22 cellular contexts compared by ENCODE assay signal in genomic region chr7:35386816-35387429, GRCh38.
"Had no signal": no experiment of that assay in that cellular context is flagged by ENCODE, and none has a peak within 500 bp of the region (broad histone marks: within the 10 kb centered on the region; RNA-seq: fewer than 3 reads in every experiment).

No MANE protein-coding gene starts in this region.

- H3K9me3 ChIP-seq: colonic mucosa, esophagus muscularis mucosa, gastroesophageal sphincter, right lobe of liver, suprapubic skin, thyroid gland had no signal

- H3K27me3 ChIP-seq: colonic mucosa, esophagus muscularis mucosa, foreskin keratinocyte, neural progenitor cell, right lobe of liver, thyroid gland had no signal

- H3K4me3 ChIP-seq: colonic mucosa, esophagus muscularis mucosa, gastroesophageal sphincter, lung, neural progenitor cell, right lobe of liver, suprapubic skin, thyroid gland had no signal

- H3K27ac ChIP-seq: colonic mucosa, esophagus muscularis mucosa, foreskin keratinocyte, gastroesophageal sphincter, neural progenitor cell, parathyroid adenoma, right lobe of liver, suprapubic skin, thyroid gland had no signal

- ATAC-seq: foreskin keratinocyte; gastroesophageal sphincter; left colon; naive thymus-derived CD4-positive, alpha-beta T cell; right lobe of liver had no signal

- H3K79me2 ChIP-seq: parathyroid adenoma had no signal

- H3K9ac ChIP-seq: neural progenitor cell, parathyroid adenoma had no signal

- DNase-seq: colonic mucosa; effector CD8-positive, alpha-beta T cell; endodermal cell; foreskin keratinocyte; left colon; naive thymus-derived CD4-positive, alpha-beta T cell; right lobe of liver; small intestine; stimulated activated CD4-positive, alpha-beta T cell treated with anti-CD3 and anti-CD28 coated beads, Interleukin-12 subunit alpha, Interleukin-12 subunit beta, amount 100 ng/mL, for 4 hours; stimulated activated CD4-positive, alpha-beta T cell treated with anti-CD3 and anti-CD28 coated beads, Interleukin-1b, Interleukin-23, amount 100 ng/mL, for 48 hours; stimulated activated CD4-positive, alpha-beta T cell treated with anti-CD3 and anti-CD28 coated beads, Interleukin-4, amount 100 ng/mL, for 1 hour; stimulated activated CD8-positive, alpha-beta memory T cell treated with anti-CD3 and anti-CD28 coated beads, Interleukin-4, amount 100 ng/mL, for 48 hours; stimulated activated naive CD4-positive, alpha-beta T cell; stimulated activated naive CD8-positive, alpha-beta T cell treated with anti-CD3 and anti-CD28 coated beads, Interleukin-15, amount 100 ng/mL, for 72 hours; thyroid gland; trophoblast cell had no signal

- H2AFZ ChIP-seq: neural progenitor cell, parathyroid adenoma had no signal

- H3K36me3 ChIP-seq: colonic mucosa, esophagus muscularis mucosa, gastroesophageal sphincter, neural progenitor cell, right lobe of liver, suprapubic skin, thyroid gland had no signal

- H3K4me2 ChIP-seq: neural progenitor cell had no signal

- H3K4me1 ChIP-seq: colonic mucosa, foreskin keratinocyte, gastroesophageal sphincter, neural progenitor cell, parathyroid adenoma, right lobe of liver, suprapubic skin, thyroid gland had no signal
